In genomic region chr20:62122659-62123449, GRCh38 we compare ENCODE assay signal across 8 cellular contexts. TPM values are rescaled to one million over a fixed set of nuclear protein-coding genes. Genes with fewer than 3 reads are reported as not detected.
DNase-seq lines count a peak whose midpoint lies in the region; ATAC-seq, FAIRE-seq and TF ChIP-seq lines count a peak whose summit lies in the region.

No MANE protein-coding gene starts in this region.

- no peak for TF ChIP-seq POLR2A in heart left ventricle (IDR thresholded peaks at IDR 0.05)

- ATAC-seq in heart left ventricle (peak in 2 of 4 donors; percentile 0 to 2), Right ventricle myocardium inferior (no peak), HG02840 (IDR thresholded peaks at IDR 0.05; ENCODE audit: low FRiP score, unreplicated experiment) (peak; percentile 14), pancreas (peak; percentile 10 to 35 (median 26))

- DNase-seq in heart left ventricle (peak in 4 of 5 donors; percentile 39 to 73 (median 56)), Right ventricle myocardium inferior (ENCODE audit: missing footprints) (no peak), NCI-H2227 (lab: John Stamatoyannopoulos, UW; ENCODE audit: unreplicated experiment) (peak; percentile 61), fibroblast of the aortic adventitia (ENCODE audit: low read depth) (peak; percentile 28), pancreas (peak; percentile 55 to 89 (median 68)), A172 (ENCODE audit: low spot score) (no peak)
- peak; percentile 54 for DNase-seq in activated T-cell treated with anti-CD3 and anti-CD28 coated beads, Interleukin-2, amount 50 U/mL, for 48 hours

- H3K9me3 ChIP-seq in heart left ventricle, result no peaks in the 10 kb centered on the region
- no peaks in the 10 kb centered on the region for H3K9me3 ChIP-seq in pancreas

- peaks cover 3 to 56% (median 31%) of the 10 kb centered on the region in 12 donors for H3K4me1 ChIP-seq in heart left ventricle
- peaks cover 18 to 22% (median 18%) of the 10 kb centered on the region in 3 donors for H3K4me1 ChIP-seq in pancreas

- intact Hi-C loops in heart left ventricle (cut with DNase I), result loop anchor here in 5 of 10 donors (1.0 to 5.0 kb wide), 4 partner anchors 19 to 101 kb away; partner anchors contain the start of genes TAF4 (in 2 of the 5), PSMA7 (in 1 of the 5) and SS18L1 (in 1 of the 5)
- intact Hi-C loops in Right ventricle myocardium inferior (cut with DNase I), result loop anchor here (2.0 kb wide), 1 partner anchor 20 kb away; the partner anchor contains the start of genes PSMA7 and SS18L1
- intact Hi-C loops in pancreas (cut with DNase I), result loop anchor here in 1 of 3 donors (5.0 kb wide), 1 partner anchor 61 kb away; no protein-coding TSS in a partner anchor

- H3K27me3 ChIP-seq in heart left ventricle (peaks cover 0 to 4% (median 0%) of the 10 kb centered on the region in 9 donors), pancreas (no peaks in the 10 kb centered on the region)

- 0 to 1% (median 1%) methylated on average over 27 to 76 of the region's 76 CpGs for WGBS in heart left ventricle, 4 donors
- 0 to 1% methylated on average over 40 to 76 of the region's 76 CpGs for WGBS in pancreas, 2 donors

- peaks cover 0 to 39% (median 34%) of the 10 kb centered on the region in 9 donors for H3K36me3 ChIP-seq in heart left ventricle
- peaks cover 4 to 23% (median 5%) of the 10 kb centered on the region in 3 donors for H3K36me3 ChIP-seq in pancreas

- FAIRE-seq in pancreas (lab: Jason Lieb, UNC), result no peak

- H3K27ac ChIP-seq in heart left ventricle (peak overlapping the region; percentile 45 to 99 (median 85)), pancreas (peak overlapping the region; percentile 44 to 81 (median 72))

- peak overlapping the region; percentile 63 to 96 (median 82) for H3K4me3 ChIP-seq in heart left ventricle
- peak overlapping the region; percentile 82 for H3K4me3 ChIP-seq in fibroblast of the aortic adventitia (ENCODE audit: low read depth, low read length)
- peak overlapping the region; percentile 31 to 87 (median 72) for H3K4me3 ChIP-seq in pancreas

- TF ChIP-seq CTCF in heart left ventricle (IDR thresholded peaks at IDR 0.05) (no peak), fibroblast of the aortic adventitia (IDR thresholded peaks at IDR 0.05; ENCODE audit: insufficient read depth, low read length) (no peak), pancreas (IDR thresholded peaks at IDR 0.05) (no peak)

RNA-seq across cellular contexts. Expression of gene LSM14B, which starts 0.6 kb away (rescaled TPM):
- total RNA-seq in heart left ventricle (10 to 100 TPM; 38.6 to 64.7 (median 54.6) TPM), Right ventricle myocardium inferior (55.2 TPM), fibroblast of the aortic adventitia (ENCODE audit: low replicate concordance) (27.7 and 31.0 TPM in 2 replicates), pancreas (10 to 100 TPM; 14.9 to 19.7 (median 16.7) TPM)
- polyA plus RNA-seq in heart left ventricle (10 to 100 TPM; 26.1 to 60.0 TPM), pancreas (10 to 100 TPM in 1 of 2 donors, 1 to 10 TPM in 1; 8.4 to 20.1 TPM)
- 45.6 and 55.0 TPM in 2 replicates for total RNA-seq in A172 (2014; rRNA removed; shearing (Covaris generic))

RNA-seq across cellular contexts. Expression of gene PSMA7, which starts 20.3 kb away (rescaled TPM):
- total RNA-seq in heart left ventricle, result 100 to 1,000 TPM; 172 to 432 (median 233) TPM
- polyA plus RNA-seq in heart left ventricle, result 100 to 1,000 TPM; 220 to 472 TPM
- total RNA-seq in Right ventricle myocardium inferior, result 230 TPM
- total RNA-seq in fibroblast of the aortic adventitia (ENCODE audit: low replicate concordance), result 237 and 282 TPM in 2 replicates
- total RNA-seq in pancreas, result 100 to 1,000 TPM in 1 of 6 donors, 10 to 100 TPM in 5; 55.6 to 105 (median 74.3) TPM
- 100 to 1,000 TPM in 1 of 2 donors, 10 to 100 TPM in 1; 67.9 to 119 TPM for polyA plus RNA-seq in pancreas
- 837 and 1,013 TPM in 2 replicates for total RNA-seq in A172 (2014; rRNA removed; shearing (Covaris generic))

RNA-seq across cellular contexts. Expression of gene SS18L1, which starts 20.7 kb away (rescaled TPM):
- total RNA-seq in heart left ventricle, result 10 to 100 TPM in 2 of 9 donors, 1 to 10 TPM in 7; 6.5 to 12.4 (median 8.6) TPM
- polyA plus RNA-seq in heart left ventricle, result 1 to 10 TPM; 7.8 to 7.9 TPM
- total RNA-seq in Right ventricle myocardium inferior, result 7.8 TPM
- total RNA-seq in fibroblast of the aortic adventitia (ENCODE audit: low replicate concordance), result 5.7 and 8.9 TPM in 2 replicates
- total RNA-seq in pancreas, result 1 to 10 TPM; 6.6 to 9.7 (median 7.4) TPM
- 10 to 100 TPM; 13.0 to 19.3 TPM for polyA plus RNA-seq in pancreas
- 8.5 and 11.6 TPM in 2 replicates for total RNA-seq in A172 (2014; rRNA removed; shearing (Covaris generic))

RNA-seq across cellular contexts. Expression of gene TAF4, which starts 57.2 kb away (rescaled TPM):
- 10 to 100 TPM in 7 of 9 donors, 1 to 10 TPM in 2; 7.8 to 37.7 (median 11.4) TPM for total RNA-seq in heart left ventricle
- 1 to 10 TPM; 4.5 to 6.1 TPM for polyA plus RNA-seq in heart left ventricle
- 10.7 TPM for total RNA-seq in Right ventricle myocardium inferior
- total RNA-seq in fibroblast of the aortic adventitia (ENCODE audit: low replicate concordance), result 2.9 and 5.4 TPM in 2 replicates
- total RNA-seq in pancreas, result 10 to 100 TPM in 1 of 6 donors, 1 to 10 TPM in 5; 7.1 to 15.2 (median 8.4) TPM
- 1 to 10 TPM; 5.7 to 9.2 TPM for polyA plus RNA-seq in pancreas
- 5.1 TPM in 2 replicates for total RNA-seq in A172 (2014; rRNA removed; shearing (Covaris generic))

RNA-seq across cellular contexts. Expression of gene MTG2, which starts 60.0 kb away (rescaled TPM):
- total RNA-seq in heart left ventricle (10 to 100 TPM; 20.7 to 36.8 (median 26.5) TPM), Right ventricle myocardium inferior (21.6 TPM), fibroblast of the aortic adventitia (ENCODE audit: low replicate concordance) (15.3 and 18.7 TPM in 2 replicates), pancreas (10 to 100 TPM in 5 of 6 donors, 1 to 10 TPM in 1; 9.7 to 21.1 (median 13.1) TPM)
- polyA plus RNA-seq in heart left ventricle (10 to 100 TPM; 28.9 to 40.7 TPM), pancreas (10 to 100 TPM; 36.2 to 55.3 TPM)
- total RNA-seq in A172 (2014; rRNA removed; shearing (Covaris generic)), result 14.9 and 16.1 TPM in 2 replicates

Comparison
In these comparisons a context has a peak if more than half of its experiments do, and no peak if none do; other contexts are left out.
1. DNase-seq: peak in heart left ventricle (4 of 5), NCI-H2227 (single experiment), activated T-cell treated with anti-CD3 and anti-CD28 coated beads, Interleukin-2, amount 50 U/mL, for 48 hours (2 of 2), fibroblast of the aortic adventitia (single experiment) and pancreas (6 of 6); none in Right ventricle myocardium inferior (single experiment) and A172 (single experiment).
2. Peak in every context shown above with its lines, with median percentiles within 50 percentile points of each other: H3K4me3 ChIP-seq.